In genomic region chr3:170811928-170812591, GRCh38 we compare ENCODE assay signal across 1 cellular context.
TF ChIP-seq lines count a peak whose summit lies in the region.

No MANE protein-coding gene starts in this region.

TF ChIP-seq in HEK293, 187 proteins besides CTCF, POLR2A, EP300 and RAD21 (continued from another document):
- TF ChIP-seq GLIS2 (tag by site-specific recombination; IDR thresholded peaks at IDR 0.05) (0 out of 2 replicates have a peak, but pooled peaks have one; percentile 17), ZEB2 (tag by site-specific recombination; IDR thresholded peaks at IDR 0.05) (0 out of 2 replicates have a peak, but pooled peaks have one; percentile 35)
